In the genomic region with DNA sequence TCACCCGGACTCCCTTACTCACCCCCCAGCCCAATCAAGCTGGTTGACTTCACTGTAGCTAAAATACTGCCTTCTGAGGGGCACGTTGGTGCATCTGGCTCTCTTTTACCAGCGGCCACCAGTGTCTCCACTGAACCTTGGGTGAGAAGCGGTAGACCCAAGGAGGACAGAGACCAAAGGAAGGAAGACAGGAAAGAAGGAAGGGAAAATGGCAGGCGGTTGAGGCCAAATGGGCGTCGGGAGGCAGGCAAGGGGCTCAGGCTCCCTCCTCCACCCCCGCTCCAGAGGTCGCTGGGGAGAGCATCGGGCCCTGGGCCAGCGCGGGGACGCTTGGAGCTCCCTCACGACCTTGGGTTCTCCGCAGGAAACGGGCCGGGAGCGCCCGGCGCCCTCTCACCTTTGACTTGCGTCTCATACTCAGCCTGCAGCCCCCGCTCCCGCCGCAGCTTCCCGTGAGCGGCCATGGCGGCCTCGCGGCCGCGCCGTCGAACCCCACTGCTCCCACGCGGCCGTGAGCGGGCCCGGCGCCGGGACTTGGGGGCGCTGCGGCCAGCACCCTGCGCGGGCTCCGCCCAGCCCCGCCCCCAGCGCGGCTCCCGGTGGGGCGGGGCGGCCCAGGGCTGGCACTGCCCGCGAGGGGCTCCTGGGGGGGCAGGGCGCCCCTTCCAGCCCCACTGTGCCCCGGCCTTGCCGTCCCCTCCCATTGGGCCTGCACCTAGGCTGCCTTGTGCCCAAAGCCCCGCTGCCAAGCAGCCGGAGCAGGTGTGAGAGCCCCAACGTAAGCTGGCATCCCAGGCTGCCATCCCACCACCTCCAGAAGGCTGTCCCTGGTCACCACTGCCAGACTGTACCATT, we compare ENCODE assay signal across 8 cellular contexts. TPM values are rescaled to one million over a fixed set of nuclear protein-coding genes. Genes with fewer than 3 reads are reported as not detected.
A peak's percentile ranks its signal among the peaks of the same experiment; 100 is the strongest.
DNase-seq lines count a peak whose midpoint lies in the region; ATAC-seq and TF ChIP-seq lines count a peak whose summit lies in the region.

A gene (minus strand): TSS at position 526 of the 855 bp plus-strand sequence. CDS start 62 bp downstream, at position 464.

- no peaks in the 10 kb centered on the region for H3K9me3 ChIP-seq in OCI-LY1 (ENCODE audit: low read length)

- TF ChIP-seq CTCF in OCI-LY1 (IDR thresholded peaks at IDR 0.05; ENCODE audit: low read length), result no peak

- peaks cover 32% of the 10 kb centered on the region for H3K4me1 Mint-ChIP-seq in activated naive CD8-positive, alpha-beta T cell treated with anti-CD3 and anti-CD28 coated beads, Interleukin-2, amount 50 U/mL, for 24 hours
- peaks cover 67% of the 10 kb centered on the region in 2 donors for H3K4me1 Mint-ChIP-seq in immature natural killer cell

- peak; percentile 60 for DNase-seq in activated naive CD8-positive, alpha-beta T cell treated with anti-CD3 and anti-CD28 coated beads, Interleukin-2, amount 50 U/mL, for 24 hours
- DNase-seq in immature natural killer cell, result peak; percentile 62 to 71 (median 63)
- DNase-seq in stimulated activated CD4-positive, alpha-beta T cell treated with anti-CD3 and anti-CD28 coated beads, Interleukin-2, amount 100 ng/mL, for 4 hours (ENCODE audit: low read depth), result peak; percentile 19
- no peak for DNase-seq in glomerular visceral epithelial cell (ENCODE audit: extremely low spot score)
- DNase-seq in NCI-H524 (lab: John Stamatoyannopoulos, UW), result no peak
- no peak for DNase-seq in anterior cingulate cortex (lab: John Stamatoyannopoulos, UW)

- H3K9me2 ChIP-seq in OCI-LY1 (ENCODE audit: low read depth, low read length), result no peaks in the 10 kb centered on the region

- ATAC-seq in activated naive CD8-positive, alpha-beta T cell treated with anti-CD3 and anti-CD28 coated beads, Interleukin-2, amount 50 U/mL, for 24 hours, result peak; percentile 5

- H3K4me3 Mint-ChIP-seq in activated naive CD8-positive, alpha-beta T cell treated with anti-CD3 and anti-CD28 coated beads, Interleukin-2, amount 50 U/mL, for 24 hours, result peak within 1 kb of the TSS; percentile 90
- peak within 1 kb of the TSS; percentile 89 to 94 (median 93) for H3K4me3 Mint-ChIP-seq in immature natural killer cell

- TF ChIP-seq POLR2A in GM15510 (IDR thresholded peaks at IDR 0.05; ENCODE audit: borderline replicate concordance, extremely low read depth, insufficient read length), result peak; percentile 57

- no peaks in the 10 kb centered on the region for H3F3A ChIP-seq in OCI-LY1 (ENCODE audit: insufficient read depth, low read length)

- H3K4me2 ChIP-seq in OCI-LY1 (ENCODE audit: low read length), result peak within 1 kb of the TSS; percentile 95

- H3K9ac ChIP-seq in OCI-LY1 (ENCODE audit: low read length), result peak within 1 kb of the TSS; percentile 97

- no peaks in the 10 kb centered on the region for H3K27me3 Mint-ChIP-seq in activated naive CD8-positive, alpha-beta T cell treated with anti-CD3 and anti-CD28 coated beads, Interleukin-2, amount 50 U/mL, for 24 hours
- peaks cover 12 to 21% (median 19%) of the 10 kb centered on the region in 3 donors for H3K27me3 Mint-ChIP-seq in immature natural killer cell (ENCODE audit: low read depth in 3 of 3)

- H3K4me3 ChIP-seq in OCI-LY1 (ENCODE audit: low read depth, low read length, poor library complexity, severe bottlenecking), result peak within 1 kb of the TSS; percentile 95

- no peaks in the 10 kb centered on the region for H3K9me3 Mint-ChIP-seq in activated naive CD8-positive, alpha-beta T cell treated with anti-CD3 and anti-CD28 coated beads, Interleukin-2, amount 50 U/mL, for 24 hours
- H3K9me3 Mint-ChIP-seq in immature natural killer cell, result peaks cover 0 to 1% (median 0%) of the 10 kb centered on the region in 6 donors

- no peaks in the 10 kb centered on the region for H3K79me2 ChIP-seq in OCI-LY1 (ENCODE audit: insufficient read depth, low read length)

- peak within 1 kb of the TSS; percentile 100 for H3K27ac ChIP-seq in OCI-LY1 (ENCODE audit: low read depth, low read length, poor library complexity, severe bottlenecking)

- no peaks in the 10 kb centered on the region for H4K20me1 ChIP-seq in OCI-LY1 (ENCODE audit: insufficient read depth, low read length)

- peak within 1 kb of the TSS; percentile 96 for H3K27ac Mint-ChIP-seq in activated naive CD8-positive, alpha-beta T cell treated with anti-CD3 and anti-CD28 coated beads, Interleukin-2, amount 50 U/mL, for 24 hours
- H3K27ac Mint-ChIP-seq in immature natural killer cell, result peak within 1 kb of the TSS; percentile 96 to 100 (median 98)

- no peaks in the 10 kb centered on the region for H3K27me3 ChIP-seq in OCI-LY1 (ENCODE audit: insufficient read depth, low read length)

- no peak within 1 kb of the TSS for H2AFZ ChIP-seq in OCI-LY1 (ENCODE audit: low read length)

- H3K4me1 ChIP-seq in OCI-LY1 (ENCODE audit: insufficient read depth, low read length, severe bottlenecking), result peaks cover 59% of the 10 kb centered on the region

- peaks cover 14% of the 10 kb centered on the region for H3K36me3 Mint-ChIP-seq in activated naive CD8-positive, alpha-beta T cell treated with anti-CD3 and anti-CD28 coated beads, Interleukin-2, amount 50 U/mL, for 24 hours (ENCODE audit: low read depth)
- peaks cover 0 to 3% (median 0%) of the 10 kb centered on the region in 3 donors for H3K36me3 Mint-ChIP-seq in immature natural killer cell

- peaks cover 23% of the 10 kb centered on the region; the same call in 1 of the 2 replicates for H3K36me3 ChIP-seq in OCI-LY1 (ENCODE audit: insufficient read depth, low read length)

RNA-seq across cellular contexts. Expression of the gene that starts here (rescaled TPM):
- polyA plus RNA-seq in immature natural killer cell, result 100 to 1,000 TPM in 1 of 3 donors, 10 to 100 TPM in 2; 54.6 to 122 (median 75.7) TPM

Comparison
In these comparisons a context has a peak if more than half of its experiments do, and no peak if none do; other contexts are left out.
1. DNase-seq: peak in activated naive CD8-positive, alpha-beta T cell treated with anti-CD3 and anti-CD28 coated beads, Interleukin-2, amount 50 U/mL, for 24 hours (single experiment), immature natural killer cell (3 of 3) and stimulated activated CD4-positive, alpha-beta T cell treated with anti-CD3 and anti-CD28 coated beads, Interleukin-2, amount 100 ng/mL, for 4 hours (single experiment); none in glomerular visceral epithelial cell (single experiment), NCI-H524 (0 of 2) and anterior cingulate cortex (0 of 58).